Comparison of ENCODE assay signal across 20 cellular contexts in the genomic region with DNA sequence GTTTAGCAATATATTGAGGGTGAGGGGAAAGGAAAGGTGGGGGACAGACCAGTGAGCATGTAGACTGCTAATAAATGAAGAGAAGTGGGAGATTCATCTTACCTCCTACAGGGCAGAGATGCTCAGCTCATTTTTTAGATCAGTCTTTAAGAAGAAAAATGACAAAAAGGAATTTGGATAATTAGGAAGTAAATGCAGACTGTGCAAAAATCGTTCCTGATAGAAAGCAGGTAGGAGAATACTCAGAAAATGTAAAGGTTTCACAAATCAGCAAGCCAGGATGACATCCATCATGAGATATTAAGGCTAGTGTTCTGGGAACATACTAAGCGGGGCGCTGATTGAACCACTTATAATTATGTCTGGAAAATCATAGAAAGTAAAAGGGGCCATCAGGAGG.
"Had no signal": no experiment of that assay in that cellular context is flagged by ENCODE, and none has a peak within 500 bp of the region (broad histone marks: within the 10 kb centered on the region; RNA-seq: fewer than 3 reads in every experiment).

No MANE protein-coding gene starts in this region.

- H3K4me3 Mint-ChIP-seq: activated CD8-positive, alpha-beta memory T cell treated with anti-CD3 and anti-CD28 coated beads, Interleukin-2, amount 10 ng/mL, durations not matched to agents 7 days and 5 days; activated naive CD8-positive, alpha-beta T cell treated with anti-CD3 and anti-CD28 coated beads, Interleukin-2, amount 50 U/mL, for 24 hours; activated T-cell treated with anti-CD3 and anti-CD28 coated beads, Interleukin-2, amount 50 U/mL, for 4 hours; endodermal cell; naive thymus-derived CD4-positive, alpha-beta T cell; T-helper 2 cell treated with Interferon-gamma antibody and Interleukin-4, amounts not matched to agents 5 μg/mL and 100 μg/mL, for 36 hours; type B pancreatic cell had no signal

- DNase-seq: activated CD4-positive, alpha-beta T cell treated with anti-CD3 and anti-CD28 coated beads, Interleukin-2, amount 50 U/mL, for 4 hours; activated CD4-positive, CD25-positive, alpha-beta regulatory T cell; activated CD8-positive, alpha-beta memory T cell treated with anti-CD3 and anti-CD28 coated beads, Interleukin-2, amount 10 ng/mL, durations not matched to agents 7 days and 5 days; activated gamma-delta T cell treated with Interleukin-2 at 50 U/mL for 16 hours; activated naive CD8-positive, alpha-beta T cell treated with anti-CD3 and anti-CD28 coated beads, Interleukin-2, amount 50 U/mL, for 24 hours; activated T-cell treated with anti-CD3 and anti-CD28 coated beads, Interleukin-2, amount 50 U/mL, for 4 hours; endodermal cell; heart right ventricle; left colon; mucosa of descending colon; SJCRH30; stimulated activated CD4-positive, alpha-beta T cell treated with anti-CD3 and anti-CD28 coated beads, Interleukin-2, amount 100 ng/mL, for 48 hours; stimulated activated naive CD4-positive, alpha-beta T cell treated with Interleukin-2 at 50 U/mL for 16 hours had no signal

- H3K27ac Mint-ChIP-seq: activated CD8-positive, alpha-beta memory T cell treated with anti-CD3 and anti-CD28 coated beads, Interleukin-2, amount 10 ng/mL, durations not matched to agents 7 days and 5 days; activated naive CD8-positive, alpha-beta T cell treated with anti-CD3 and anti-CD28 coated beads, Interleukin-2, amount 50 U/mL, for 24 hours; endodermal cell; naive thymus-derived CD4-positive, alpha-beta T cell; T-helper 2 cell treated with Interferon-gamma antibody and Interleukin-4, amounts not matched to agents 5 μg/mL and 100 μg/mL, for 36 hours had no signal

- H3K4me3 ChIP-seq: ascending aorta, breast epithelium, heart right ventricle, lung, mucosa of descending colon, SJCRH30, suprapubic skin had no signal

- ATAC-seq: activated CD8-positive, alpha-beta memory T cell treated with anti-CD3 and anti-CD28 coated beads, Interleukin-2, amount 10 ng/mL, durations not matched to agents 7 days and 5 days; activated naive CD8-positive, alpha-beta T cell treated with anti-CD3 and anti-CD28 coated beads, Interleukin-2, amount 50 U/mL, for 24 hours; heart right ventricle; left colon; mucosa of descending colon; naive thymus-derived CD4-positive, alpha-beta T cell had no signal

- H3K9me3 Mint-ChIP-seq: activated naive CD8-positive, alpha-beta T cell treated with anti-CD3 and anti-CD28 coated beads, Interleukin-2, amount 50 U/mL, for 24 hours; activated T-cell treated with anti-CD3 and anti-CD28 coated beads, Interleukin-2, amount 50 U/mL, for 4 hours; endodermal cell; T-helper 2 cell treated with Interferon-gamma antibody and Interleukin-4, amounts not matched to agents 5 μg/mL and 100 μg/mL, for 36 hours; type B pancreatic cell had no signal

- H3K36me3 Mint-ChIP-seq: activated CD8-positive, alpha-beta memory T cell treated with anti-CD3 and anti-CD28 coated beads, Interleukin-2, amount 10 ng/mL, durations not matched to agents 7 days and 5 days; naive thymus-derived CD4-positive, alpha-beta T cell; type B pancreatic cell had no signal

- H3K27ac ChIP-seq: ascending aorta, breast epithelium, heart right ventricle, SJCRH30, suprapubic skin had no signal
